ENCODE assay signal across 16 cellular contexts in the genomic region with DNA sequence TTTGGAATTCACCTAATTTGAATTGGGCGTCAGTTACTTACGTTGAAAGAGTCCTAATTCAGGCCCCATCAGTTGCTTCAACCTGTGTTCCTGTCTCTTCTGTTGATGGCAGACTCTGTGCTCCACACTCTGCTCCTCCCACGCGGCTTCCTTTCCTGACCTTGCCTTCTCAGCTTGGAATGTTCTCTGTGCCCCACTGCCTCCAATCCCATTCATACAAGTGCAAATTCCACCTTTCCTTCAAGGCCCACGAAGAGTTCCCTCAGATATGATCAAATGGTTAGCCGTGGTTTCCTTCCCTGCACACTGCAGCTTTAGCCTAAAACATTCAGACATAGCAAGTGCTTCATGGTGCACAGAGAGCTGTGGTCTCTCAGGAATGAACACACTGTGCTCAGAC.
DNase-seq lines count a peak whose midpoint lies in the region; ATAC-seq, FAIRE-seq and TF ChIP-seq lines count a peak whose summit lies in the region.
"Had no signal": no experiment of that assay in that cellular context is flagged by ENCODE, and none has a peak within 500 bp of the region (broad histone marks: within the 10 kb centered on the region; RNA-seq: fewer than 3 reads in every experiment).

No MANE protein-coding gene starts in this region.

- CTCF ChIA-PET in K562 (lab: Yijun Ruan, JAX; ENCODE audit: low intra/inter-chr PET ratio): no interaction called here

- POLR2A ChIA-PET in K562 (lab: Yijun Ruan, JAX): interaction anchor here (0.9 kb wide), 1 partner anchor 25 kb away, joined by 3 read pairs; no protein-coding TSS in a partner anchor

- no peaks in the 10 kb centered on the region for H3K9me1 ChIP-seq in K562 (ENCODE audit: control insufficient read depth, insufficient read depth, low read length)

- H3K79me2 ChIP-seq in K562 (ENCODE audit: control insufficient read depth, insufficient read depth, low read length): no peaks in the 10 kb centered on the region

- TF ChIP-seq EP300 in K562 (IDR thresholded peaks at IDR 0.05; ENCODE audit: low read length): no peak

- no peaks in the 10 kb centered on the region; the same call in 1 of the 2 replicates for H4K20me1 ChIP-seq in K562 (replicated peaks; ENCODE audit: control insufficient read depth, insufficient read depth, low read length)

- peaks cover 0 to 3% (median 0%) of the 10 kb centered on the region in 3 donors for H3K27me3 Mint-ChIP-seq in immature natural killer cell (ENCODE audit: low read depth in 3 of 3)
- H3K27me3 Mint-ChIP-seq: IgD-negative memory B cell had no signal

- no peak overlapping the region for H3K4me3 ChIP-seq in K562
- no peak overlapping the region for H3K4me3 ChIP-seq in testis
- H3K4me3 ChIP-seq: HAP-1 had no signal

- H3K4me1 ChIP-seq in K562 (replicated peaks in 1 of 2; ENCODE audit: control insufficient read depth in 2 of 2, insufficient read depth in 2 of 2, low read length in 2 of 2) (peaks cover 6 to 7% of the 10 kb centered on the region in 2 experiments; a peak in 2 of 5 replicates), testis (peaks cover 16% of the 10 kb centered on the region)
- H3K4me1 ChIP-seq: HAP-1 had no signal

- DNase-seq in M059J (ENCODE audit: low read depth): peak; percentile 26
- DNase-seq in K562 (ENCODE audit: extremely low read depth in 1 of 4, low spot score in 3 of 4): no peak
- DNase-seq in myocyte (ENCODE audit: low read depth): peak; percentile 66
- peak; percentile 57 for DNase-seq in testis
- no peak for DNase-seq in immature natural killer cell
- no peak for DNase-seq in H54 (ENCODE audit: insufficient read length, low spot score)
- DNase-seq in NCI-H1436 treated with DMSO at 0.1 percent for 48 hours (lab: John Stamatoyannopoulos, UW): no peak
- DNase-seq: AML-193; NCI-H2227 treated with DMSO at 0.1 percent for 48 hours; NCI-H526 treated with DMSO at 0.1 percent for 48 hours; NK-92 treated with Interleukin-12 subunit alpha and Interleukin-12 subunit beta, amount 100 ng/mL, for 24 hours; OCI-M1 had no signal

- no peaks in the 10 kb centered on the region for H3K4me1 Mint-ChIP-seq in immature natural killer cell
- H3K4me1 Mint-ChIP-seq: IgD-negative memory B cell had no signal

- H3K27me3 ChIP-seq in K562 (ENCODE audit: control insufficient read depth in 2 of 2, insufficient read depth in 2 of 2, low read length in 2 of 2): no peaks in the 10 kb centered on the region
- no peaks in the 10 kb centered on the region for H3K27me3 ChIP-seq in testis

- no peak overlapping the region for H3K4me3 Mint-ChIP-seq in immature natural killer cell
- H3K4me3 Mint-ChIP-seq: IgD-negative memory B cell had no signal

- H3K36me3 Mint-ChIP-seq in immature natural killer cell: peaks cover 5 to 9% (median 9%) of the 10 kb centered on the region in 3 donors
- H3K36me3 Mint-ChIP-seq: IgD-negative memory B cell had no signal

- no peaks in the 10 kb centered on the region for H3K9me3 ChIP-seq in K562 (replicated peaks; ENCODE audit: control insufficient read depth, insufficient read depth, low read depth, low read length)
- H3K9me3 ChIP-seq in testis: no peaks in the 10 kb centered on the region
- H3K9me3 ChIP-seq: Caco-2, HAP-1 had no signal

- in situ Hi-C loops in K562 (cut with MboI): no loop called here

- no peak overlapping the region for H2AFZ ChIP-seq in K562 (ENCODE audit: low read depth, low read length)

- intact Hi-C loops in K562 (cut with micrococcal nuclease): loop anchor here (5.0 kb wide), 1 partner anchor 37 kb away; no protein-coding TSS in a partner anchor
- intact Hi-C loops in testis (cut with DNase I; ENCODE audit: low total_unique reads): no loop called here

- H3K4me2 ChIP-seq in K562 (ENCODE audit: insufficient read depth, low read length): no peak overlapping the region

- H3K27ac Mint-ChIP-seq in immature natural killer cell: no peak overlapping the region

- H3K27ac ChIP-seq in K562 (ENCODE audit: extremely low read depth, low read depth, low read length): no peak overlapping the region
- H3K27ac ChIP-seq in testis: peak overlapping the region in 1 of 2 donors; percentile 36

- no peak for TF ChIP-seq RAD21 in K562 (CRISPR knock-in tag; conservative IDR thresholded peaks at IDR 0.05 in 1 of 2, IDR thresholded peaks at IDR 0.05 in 1 of 2)

- peak; percentile 29 for ATAC-seq in K562
- ATAC-seq in HG03159 (IDR thresholded peaks at IDR 0.05; ENCODE audit: unreplicated experiment): no peak

- no peak for TF ChIP-seq CTCF in K562 (IDR thresholded peaks at IDR 0.05 in 2 of 3, conservative IDR thresholded peaks at IDR 0.05 in 1 of 3; ENCODE audit: insufficient read depth in 2 of 3, low read depth in 1 of 3, low read length in 3 of 3)
- no peak for TF ChIP-seq CTCF in testis (IDR thresholded peaks at IDR 0.05)

- BruUV-seq in K562 (replicated peaks; lab: Mats Ljungman, UMichigan): no TSS peak

- H3K36me3 ChIP-seq in K562 (ENCODE audit: control insufficient read depth, insufficient read depth, low read length) (no peaks in the 10 kb centered on the region), testis (ENCODE audit: low read depth, missing control alignments) (no peaks in the 10 kb centered on the region)
- H3K36me3 ChIP-seq: HAP-1 had no signal

- WGBS in K562 (ENCODE audit: insufficient coverage, low coverage, missing lambda C conversion rate): 50% methylated on average over 6 of the region's 6 CpGs
- WGBS in testis, 2 donors: 36 to 39% methylated on average over 5 to 6 of the region's 6 CpGs

- H3K9me3 Mint-ChIP-seq in immature natural killer cell: no peaks in the 10 kb centered on the region

- FAIRE-seq in K562 (lab: Jason Lieb, UNC): no peak
- FAIRE-seq in H54 (lab: Jason Lieb, UNC): no peak

- TF ChIP-seq POLR2A in K562 (conservative IDR thresholded peaks at IDR 0.05) (no peak), testis (IDR thresholded peaks at IDR 0.05) (no peak), H54 (IDR thresholded peaks at IDR 0.05; ENCODE audit: low read depth, low read length) (no peak)

- no peak overlapping the region for H3K9ac ChIP-seq in K562 (ENCODE audit: insufficient read depth in 1 of 2, low read depth in 2 of 2, low read length in 2 of 2)

TF ChIP-seq in K562, 482 proteins besides CTCF, POLR2A, EP300 and RAD21 (continues in another document):
- no peak for TF ChIP-seq ZSCAN32 (CRISPR knock-in tag; IDR thresholded peaks at IDR 0.05)
- TF ChIP-seq RHOXF2B (CRISPR knock-in tag; conservative IDR thresholded peaks at IDR 0.05): no peak
- TF ChIP-seq ZNF384 (IDR thresholded peaks at IDR 0.05; ENCODE audit: low read depth, low read length): no peak
- TF ChIP-seq ILF3 (IDR thresholded peaks at IDR 0.05; ENCODE audit: borderline replicate concordance): no peak
- TF ChIP-seq SNRNP70 (optimal IDR thresholded peaks at IDR 0.05; ENCODE audit: low read depth, low read length): no peak
- TF ChIP-seq TCF15 (CRISPR knock-in tag; IDR thresholded peaks at IDR 0.05): no peak
- TF ChIP-seq NFIX (CRISPR knock-in tag; IDR thresholded peaks at IDR 0.05; ENCODE audit: low read depth): no peak
- TF ChIP-seq ZKSCAN8 (CRISPR knock-in tag; IDR thresholded peaks at IDR 0.05): no peak
- TF ChIP-seq SRSF1 (IDR thresholded peaks at IDR 0.05; ENCODE audit: low read depth, low read length): no peak
- no peak for TF ChIP-seq CCAR2 (IDR thresholded peaks at IDR 0.05; ENCODE audit: low read depth, low read length)
- TF ChIP-seq, protein P1, sequence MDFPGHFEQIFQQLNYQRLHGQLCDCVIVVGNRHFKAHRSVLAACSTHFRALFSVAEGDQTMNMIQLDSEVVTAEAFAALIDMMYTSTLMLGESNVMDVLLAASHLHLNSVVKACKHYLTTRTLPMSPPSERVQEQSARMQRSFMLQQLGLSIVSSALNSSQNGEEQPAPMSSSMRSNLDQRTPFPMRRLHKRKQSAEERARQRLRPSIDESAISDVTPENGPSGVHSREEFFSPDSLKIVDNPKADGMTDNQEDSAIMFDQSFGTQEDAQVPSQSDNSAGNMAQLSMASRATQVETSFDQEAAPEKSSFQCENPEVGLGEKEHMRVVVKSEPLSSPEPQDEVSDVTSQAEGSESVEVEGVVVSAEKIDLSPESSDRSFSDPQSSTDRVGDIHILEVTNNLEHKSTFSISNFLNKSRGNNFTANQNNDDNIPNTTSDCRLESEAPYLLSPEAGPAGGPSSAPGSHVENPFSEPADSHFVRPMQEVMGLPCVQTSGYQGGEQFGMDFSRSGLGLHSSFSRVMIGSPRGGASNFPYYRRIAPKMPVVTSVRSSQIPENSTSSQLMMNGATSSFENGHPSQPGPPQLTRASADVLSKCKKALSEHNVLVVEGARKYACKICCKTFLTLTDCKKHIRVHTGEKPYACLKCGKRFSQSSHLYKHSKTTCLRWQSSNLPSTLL (IDR thresholded peaks at IDR 0.05): no peak
- no peak for TF ChIP-seq HES1 (IDR thresholded peaks at IDR 0.05; ENCODE audit: low read depth)
- no peak for TF ChIP-seq HIVEP1 (CRISPR knock-in tag; IDR thresholded peaks at IDR 0.05)
- TF ChIP-seq ETV6 (IDR thresholded peaks at IDR 0.05; ENCODE audit: borderline replicate concordance in 1 of 2, low read depth in 2 of 2, low read length in 1 of 2): no peak
- no peak for TF ChIP-seq ETV6 (CRISPR knock-in tag; IDR thresholded peaks at IDR 0.05; ENCODE audit: borderline replicate concordance)
- no peak for TF ChIP-seq ZFP1 (CRISPR knock-in tag; IDR thresholded peaks at IDR 0.05)
- no peak for TF ChIP-seq PTTG1 (tag; IDR thresholded peaks at IDR 0.05; ENCODE audit: low read depth)
- TF ChIP-seq, protein P2, sequence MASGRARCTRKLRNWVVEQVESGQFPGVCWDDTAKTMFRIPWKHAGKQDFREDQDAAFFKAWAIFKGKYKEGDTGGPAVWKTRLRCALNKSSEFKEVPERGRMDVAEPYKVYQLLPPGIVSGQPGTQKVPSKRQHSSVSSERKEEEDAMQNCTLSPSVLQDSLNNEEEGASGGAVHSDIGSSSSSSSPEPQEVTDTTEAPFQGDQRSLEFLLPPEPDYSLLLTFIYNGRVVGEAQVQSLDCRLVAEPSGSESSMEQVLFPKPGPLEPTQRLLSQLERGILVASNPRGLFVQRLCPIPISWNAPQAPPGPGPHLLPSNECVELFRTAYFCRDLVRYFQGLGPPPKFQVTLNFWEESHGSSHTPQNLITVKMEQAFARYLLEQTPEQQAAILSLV (tag; IDR thresholded peaks at IDR 0.05): no peak
- no peak for TF ChIP-seq DPF2 (IDR thresholded peaks at IDR 0.05)

Comparison
In these comparisons a context has a peak if more than half of its experiments do, and no peak if none do; other contexts are left out.
1. DNase-seq: peak in M059J (single experiment), myocyte (single experiment) and testis (single experiment); none in K562 (0 of 4), immature natural killer cell (0 of 3), H54 (single experiment) and NCI-H1436 treated with DMSO at 0.1 percent for 48 hours (single experiment).